Comparison of ENCODE assay signal across 8 cellular contexts in genomic region chr16:641326-642188, GRCh38. TPM values are rescaled to one million over a fixed set of nuclear protein-coding genes. Genes with fewer than 3 reads are reported as not detected.
DNase-seq lines count a peak whose midpoint lies in the region; ATAC-seq and TF ChIP-seq lines count a peak whose summit lies in the region.

Gene MCRIP2, plus strand, starts transcription at chr16:641828. Its CDS starts 164 bp downstream, at chr16:641992.

- no peak within 1 kb of the TSS for H3K27ac ChIP-seq in ectodermal cell (ENCODE audit: insufficient read depth, low read depth, low read length, poor library complexity, severe bottlenecking)
- peak within 1 kb of the TSS; percentile 89 for H3K27ac ChIP-seq in lower lobe of right lung

- TF ChIP-seq CTCF in lower lobe of right lung (IDR thresholded peaks at IDR 0.05): no peak

- intact Hi-C loops in lower lobe of right lung (cut with DNase I): no loop called here

- DNase-seq in NCI-H2107 treated with DMSO at 0.1 percent for 48 hours (lab: John Stamatoyannopoulos, UW; ENCODE audit: unreplicated experiment): peak; percentile 21
- DNase-seq in NCI-H2107 (lab: John Stamatoyannopoulos, UW): no peak
- DNase-seq in NCI-H69 (lab: John Stamatoyannopoulos, UW): peak; percentile 96
- DNase-seq in activated CD4-positive, alpha-beta T cell treated with anti-CD3 and anti-CD28 coated beads, Interleukin-2, amount 50 U/mL, for 24 hours (ENCODE audit: low read depth in 1 of 2, low spot score in 1 of 2): peak; percentile 52 to 58
- DNase-seq in lower lobe of right lung: peak; percentile 93
- DNase-seq in stimulated activated CD4-positive, alpha-beta T cell treated with anti-CD3 and anti-CD28 coated beads, TNF-alpha, amount 100 ng/mL, for 24 hours (ENCODE audit: low read depth in 3 of 3): peak; percentile 37 to 82 (median 58)

- peak within 1 kb of the TSS; percentile 50 for H3K4me3 ChIP-seq in ectodermal cell (ENCODE audit: insufficient read depth, low read depth, low read length)
- peak within 1 kb of the TSS; percentile 86 for H3K4me3 ChIP-seq in lower lobe of right lung

- H3K4me1 ChIP-seq in ectodermal cell (ENCODE audit: control insufficient read depth, insufficient read depth, low read length) (peaks cover 22% of the 10 kb centered on the region), lower lobe of right lung (peaks cover 44% of the 10 kb centered on the region)

- WGBS in ectodermal cell, 2 experiments: 2 to 3% methylated on average over 80 to 81 of the region's 81 CpGs

- H3K9me3 ChIP-seq in ectodermal cell (ENCODE audit: control insufficient read depth, low read length) (no peaks in the 10 kb centered on the region), lower lobe of right lung (no peaks in the 10 kb centered on the region)

- peak; percentile 36 for ATAC-seq in HG03039 (IDR thresholded peaks at IDR 0.05; ENCODE audit: unreplicated experiment)
- ATAC-seq in lower lobe of right lung: peak; percentile 75

- H3K27me3 ChIP-seq in ectodermal cell (ENCODE audit: control insufficient read depth, insufficient read depth, low read length, poor library complexity, severe bottlenecking) (peaks cover 34% of the 10 kb centered on the region), lower lobe of right lung (ENCODE audit: low read depth) (no peaks in the 10 kb centered on the region)

- no peaks in the 10 kb centered on the region for H3K36me3 ChIP-seq in ectodermal cell (ENCODE audit: control insufficient read depth, insufficient read depth, low read length)
- H3K36me3 ChIP-seq in lower lobe of right lung: no peaks in the 10 kb centered on the region

RNA-seq across cellular contexts. Expression of gene MCRIP2, which starts in this region (rescaled TPM):
- 6.4 TPM for polyA plus RNA-seq in ectodermal cell (2013, experiment 1 of 4)
- polyA plus RNA-seq in ectodermal cell (2013, experiment 2 of 4): 5.7 TPM
- polyA plus RNA-seq in ectodermal cell (2013, experiment 3 of 4): 7.8 TPM
- polyA plus RNA-seq in ectodermal cell (2013, experiment 4 of 4): 8.3 TPM
- total RNA-seq in lower lobe of right lung: 47.7 TPM
